ENCODE assay signal across 14 cellular contexts in the genomic region with DNA sequence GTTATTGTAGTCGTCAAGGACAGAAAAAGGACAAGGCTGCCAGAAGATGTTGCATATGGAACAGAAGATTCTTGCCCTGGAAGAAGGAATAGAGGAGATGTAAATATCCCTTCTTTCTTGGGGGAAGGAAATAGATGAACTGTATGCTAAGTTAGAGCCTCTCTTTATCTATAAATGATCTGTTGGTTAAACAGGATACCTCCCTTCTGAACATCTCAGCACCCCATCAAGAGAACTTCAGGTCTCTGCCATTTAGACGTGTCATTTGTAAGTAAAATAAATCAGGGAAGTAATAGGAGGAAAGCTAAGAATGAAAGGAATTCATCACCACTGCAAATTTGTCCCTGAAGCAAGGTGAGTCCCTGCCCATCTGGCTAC. TPM values are rescaled to one million over a fixed set of nuclear protein-coding genes. Genes with fewer than 3 reads are reported as not detected.
A peak's percentile ranks its signal among the peaks of the same experiment; 100 is the strongest.
DNase-seq lines count a peak whose midpoint lies in the region; ATAC-seq and TF ChIP-seq lines count a peak whose summit lies in the region.
"Had no signal": no experiment of that assay in that cellular context is flagged by ENCODE, and none has a peak within 500 bp of the region (broad histone marks: within the 10 kb centered on the region; RNA-seq: fewer than 3 reads in every experiment).

No MANE protein-coding gene starts in this region.

- DNase-seq in IMR-90 (no peak), dorsolateral prefrontal cortex (no peak), OCI-M2 (lab: John Stamatoyannopoulos, UW; ENCODE audit: unreplicated experiment) (no peak), ecto neural progenitor cell (ENCODE audit: low spot score) (no peak), MV-4-11 (lab: John Stamatoyannopoulos, UW) (no peak)
- DNase-seq in natural killer cell treated with Interleukin-12 subunit alpha and Interleukin-12 subunit beta and Interleukin-15 and Interleukin-18, amount 100 ng/mL, for 72 hours (ENCODE audit: low spot score): no peak
- DNase-seq: NCI-H1930, PC-9 had no signal

- ATAC-seq in IMR-90 (ENCODE audit: low read depth) (no peak), HG03097 (IDR thresholded peaks at IDR 0.05; ENCODE audit: low FRiP score, unreplicated experiment) (no peak)
- no peak for ATAC-seq in natural killer cell treated with Interleukin-12 subunit alpha and Interleukin-12 subunit beta and Interleukin-15 and Interleukin-18, amount 100 ng/mL, for 72 hours

- peak overlapping the region; percentile 84 to 90 for H3K27ac Mint-ChIP-seq in natural killer cell treated with Interleukin-12 subunit alpha and Interleukin-12 subunit beta and Interleukin-15 and Interleukin-18, amount 100 ng/mL, for 72 hours

- CTCF ChIA-PET in IMR-90 (lab: Yijun Ruan, JAX): interaction anchor here (1.0 kb wide), 1 partner anchor 8 kb away, joined by 4 read pairs; no protein-coding TSS in a partner anchor

- no CpG with 5 or more reads among the region's 2 CpGs for WGBS in IMR-90 (ENCODE audit: extremely low coverage in 2 of 2, insufficient read length in 1 of 2), 2 experiments

- H3K27me3 Mint-ChIP-seq in natural killer cell treated with Interleukin-12 subunit alpha and Interleukin-12 subunit beta and Interleukin-15 and Interleukin-18, amount 100 ng/mL, for 72 hours: no peaks in the 10 kb centered on the region

- H3K23ac ChIP-seq in IMR-90 (ENCODE audit: low read depth, low read length): no peak overlapping the region

- intact Hi-C loops in IMR-90 (cut with micrococcal nuclease) (no loop called here), dorsolateral prefrontal cortex (cut with DNase I) (no loop called here)

- H3K14ac ChIP-seq in IMR-90 (replicated peaks; ENCODE audit: low read depth, low read length): 0 out of 2 replicates have a peak overlapping the region, but pooled peaks have one; percentile 8

- TF ChIP-seq POLR2A in IMR-90 (IDR thresholded peaks at IDR 0.05; ENCODE audit: low read depth, low read length): no peak

- no peak overlapping the region for H2BK5ac ChIP-seq in IMR-90 (ENCODE audit: low read depth, low read length, poor library complexity, severe bottlenecking)

- no peaks in the 10 kb centered on the region for H3K27me3 ChIP-seq in BLaER1
- peaks cover 2% of the 10 kb centered on the region; the same call in 1 of the 2 replicates for H3K27me3 ChIP-seq in IMR-90 (ENCODE audit: control insufficient read depth, insufficient read depth, low read length)
- no peaks in the 10 kb centered on the region for H3K27me3 ChIP-seq in dorsolateral prefrontal cortex
- H3K27me3 ChIP-seq: adrenal gland, neutrophil had no signal

- POLR2A ChIA-PET in IMR-90 (lab: Charles Lee; ENCODE audit: unreplicated experiment): no interaction called here

- H3K4me3 ChIP-seq in BLaER1 (peak overlapping the region; percentile 16), IMR-90 (ENCODE audit: insufficient read depth, low read depth, low read length) (no peak overlapping the region), dorsolateral prefrontal cortex (peak overlapping the region in 30 of 59 donors; percentile 1 to 52 (median 27))
- H3K4me3 ChIP-seq: adrenal gland, PC-9 had no signal

- H3K4me2 ChIP-seq in BLaER1: peak overlapping the region; percentile 77
- peak overlapping the region; percentile 60 for H3K4me2 ChIP-seq in IMR-90 (ENCODE audit: low read depth, low read length)
- H3K4me2 ChIP-seq: PC-9 had no signal

- H3K4me1 Mint-ChIP-seq in natural killer cell treated with Interleukin-12 subunit alpha and Interleukin-12 subunit beta and Interleukin-15 and Interleukin-18, amount 100 ng/mL, for 72 hours (ENCODE audit: low read depth in 2 of 2): peaks cover 76 to 78% of the 10 kb centered on the region in 2 donors

- H3K9me1 ChIP-seq in IMR-90 (ENCODE audit: insufficient read depth, low read length): peaks cover 9% of the 10 kb centered on the region

- no peak overlapping the region for H4K91ac ChIP-seq in IMR-90 (ENCODE audit: insufficient read depth, low read depth, low read length)

- peak overlapping the region; percentile 72 for H3K4me3 Mint-ChIP-seq in natural killer cell treated with Interleukin-12 subunit alpha and Interleukin-12 subunit beta and Interleukin-15 and Interleukin-18, amount 100 ng/mL, for 72 hours

- H3K9ac ChIP-seq in BLaER1 (peak overlapping the region; percentile 67; the same call in 1 of the 2 replicates), IMR-90 (ENCODE audit: low read depth, low read length) (no peak overlapping the region)

- no peak overlapping the region for H2AK5ac ChIP-seq in IMR-90 (ENCODE audit: low read depth, low read length)

- H3K27ac ChIP-seq in BLaER1 (peak overlapping the region; percentile 69), IMR-90 (ENCODE audit: insufficient read depth, low read length) (no peak overlapping the region), dorsolateral prefrontal cortex (peak overlapping the region in 26 of 59 donors; percentile 2 to 75 (median 40))
- H3K27ac ChIP-seq: C4-2B, neutrophil, PC-9, WERI-Rb-1 had no signal

- no TSS peak for BruUV-seq in IMR-90 (replicated peaks; lab: Mats Ljungman, UMichigan)

- no peak overlapping the region for H2AK9ac ChIP-seq in IMR-90 (replicated peaks; ENCODE audit: low read depth, low read length, poor library complexity)

- no peaks in the 10 kb centered on the region for H3K79me1 ChIP-seq in IMR-90 (ENCODE audit: low read depth in 1 of 2, low read length in 2 of 2)

- H2AFZ ChIP-seq in IMR-90 (replicated peaks; ENCODE audit: low read length, poor library complexity): peak overlapping the region; percentile 68
- H2AFZ ChIP-seq: PC-9 had no signal

- H3K9me3 ChIP-seq in BLaER1: peaks cover 22% of the 10 kb centered on the region
- H3K9me3 ChIP-seq in IMR-90 (ENCODE audit: control insufficient read depth, insufficient read depth, low read length): no peaks in the 10 kb centered on the region; the same call in 1 of the 2 replicates
- H3K9me3 ChIP-seq: adrenal gland, neutrophil had no signal

- peaks cover 84% of the 10 kb centered on the region for H3K4me1 ChIP-seq in BLaER1
- H3K4me1 ChIP-seq in IMR-90 (ENCODE audit: control insufficient read depth, insufficient read depth, low read length): peaks cover 9% of the 10 kb centered on the region

- H4K20me1 ChIP-seq in BLaER1 (no peaks in the 10 kb centered on the region), IMR-90 (ENCODE audit: insufficient read depth, low read length) (no peaks in the 10 kb centered on the region)

- TF ChIP-seq CTCF in IMR-90 (conservative IDR thresholded peaks at IDR 0.05; ENCODE audit: low read depth, low read length): no peak
- no peak for TF ChIP-seq CTCF in dorsolateral prefrontal cortex (IDR thresholded peaks at IDR 0.05 in 54 of 56, conservative IDR thresholded peaks at IDR 0.05 in 2 of 56; ENCODE audit: low read depth in 1 of 56, partially characterized antibody in 56 of 56)

- no peak overlapping the region for H4K5ac ChIP-seq in IMR-90 (ENCODE audit: low read depth, low read length)

- no peak overlapping the region for H3K56ac ChIP-seq in IMR-90 (ENCODE audit: extremely low read depth, insufficient read depth, low read length)

- peak overlapping the region; percentile 60; the same call in 1 of the 2 replicates for H3K18ac ChIP-seq in IMR-90 (ENCODE audit: low read depth, low read length)

- H3K36me3 Mint-ChIP-seq in natural killer cell treated with Interleukin-12 subunit alpha and Interleukin-12 subunit beta and Interleukin-15 and Interleukin-18, amount 100 ng/mL, for 72 hours: no peaks in the 10 kb centered on the region

- H4K8ac ChIP-seq in IMR-90 (ENCODE audit: low read depth in 2 of 2, low read length in 2 of 2): peak overlapping the region in 1 of 2 experiments; percentile 8; a peak in 1 of 4 replicates

- no peak for TF ChIP-seq RAD21 in IMR-90 (IDR thresholded peaks at IDR 0.05; ENCODE audit: low read length)

- peak overlapping the region; percentile 38; the same call in 1 of the 2 replicates for H2BK20ac ChIP-seq in IMR-90 (ENCODE audit: low read depth, low read length)

- H2BK15ac ChIP-seq in IMR-90 (ENCODE audit: low read depth, low read length): no peak overlapping the region

- peak overlapping the region; percentile 28; the same call in 1 of the 2 replicates for H2BK120ac ChIP-seq in IMR-90 (ENCODE audit: low read depth, low read length)

- in situ Hi-C loops in IMR-90 (cut with MboI; ENCODE audit: low sequenced_read_pairs): no loop called here

- H3K4ac ChIP-seq in IMR-90 (ENCODE audit: low read depth, low read length): no peak overlapping the region; the same call in 1 of the 2 replicates

- dilution Hi-C loops in IMR-90 (cut with HindIII; ENCODE audit: low sequenced_read_pairs, unreplicated experiment): no loop called here

- H3K36me3 ChIP-seq in BLaER1 (no peaks in the 10 kb centered on the region), IMR-90 (ENCODE audit: control insufficient read depth, insufficient read depth, low read length) (no peaks in the 10 kb centered on the region)
- H3K36me3 ChIP-seq: adrenal gland, neutrophil, WERI-Rb-1 had no signal

- H3K9me3 Mint-ChIP-seq in natural killer cell treated with Interleukin-12 subunit alpha and Interleukin-12 subunit beta and Interleukin-15 and Interleukin-18, amount 100 ng/mL, for 72 hours: peaks cover 11% of the 10 kb centered on the region

TF ChIP-seq in IMR-90, 13 proteins besides CTCF, POLR2A, EP300 and RAD21:
- no peak for TF ChIP-seq FOS (IDR thresholded peaks at IDR 0.05; ENCODE audit: low read depth, low read length)
- TF ChIP-seq MAFK (IDR thresholded peaks at IDR 0.05; ENCODE audit: low read depth, low read length): no peak
- TF ChIP-seq CEBPB (IDR thresholded peaks at IDR 0.05; ENCODE audit: low read depth, low read length): peak; percentile 33

RNA-seq across cellular contexts. Expression of gene TNFAIP3, which starts 42.6 kb away (rescaled TPM):
- 4.4 and 5.0 TPM in 2 replicates for total RNA-seq in IMR-90 (2012; rRNA removed)
- polyA plus RNA-seq in IMR-90 (2012; rRNA removed): 12.6 and 14.2 TPM in 2 replicates
- 3.5 and 6.8 TPM in 2 replicates for polyA plus RNA-seq in IMR-90 (2012; cell fraction: cytosol; rRNA removed)
- polyA plus RNA-seq in IMR-90 (2012; cell fraction: nucleus; rRNA removed; ENCODE audit: low replicate concordance): 29.5 and 108 TPM in 2 replicates
- total RNA-seq in dorsolateral prefrontal cortex: 10 to 100 TPM in 13 of 120 experiments, 1 to 10 TPM in 107; 1.6 to 33.7 (median 5.7) TPM
- 100 to 1,000 TPM; 121 to 244 TPM for total RNA-seq in natural killer cell treated with Interleukin-12 subunit alpha and Interleukin-12 subunit beta and Interleukin-15 and Interleukin-18, amount 100 ng/mL, for 72 hours
